In the genomic region with DNA sequence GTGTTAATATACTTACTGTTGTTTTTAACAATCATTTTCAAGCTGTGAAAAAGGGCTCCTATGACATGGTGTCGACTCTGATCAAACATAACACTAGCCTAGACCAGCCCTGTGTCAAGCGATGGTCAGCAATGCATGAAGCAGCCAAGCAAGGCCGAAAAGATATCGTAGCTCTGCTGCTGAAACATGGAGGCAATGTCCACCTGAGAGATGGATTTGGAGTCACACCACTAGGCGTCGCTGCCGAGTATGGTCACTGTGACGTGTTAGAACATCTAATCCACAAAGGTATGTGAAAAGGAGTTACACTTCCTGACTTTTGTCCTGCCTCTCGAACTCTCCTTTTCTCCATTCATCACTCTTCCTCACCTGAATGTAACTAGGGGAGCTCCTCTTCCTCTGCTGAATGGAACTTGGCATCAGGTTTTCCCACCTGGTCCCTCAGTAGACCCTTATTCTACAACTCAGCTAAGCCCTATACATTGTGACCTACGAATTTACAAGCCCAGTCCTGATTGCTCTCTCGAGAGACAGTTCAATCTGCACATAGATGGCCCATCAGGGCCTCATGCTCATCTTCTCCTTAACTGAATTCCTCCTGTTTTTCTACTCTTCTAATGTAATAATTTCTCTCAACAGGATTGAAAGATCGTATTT, we compare ENCODE assay signal across 8 cellular contexts. TPM values are rescaled to one million over a fixed set of nuclear protein-coding genes. Genes with fewer than 3 reads are reported as not detected.
DNase-seq lines count a peak whose midpoint lies in the region; ATAC-seq, FAIRE-seq and TF ChIP-seq lines count a peak whose summit lies in the region.

No MANE protein-coding gene starts in this region.

- no peak for TF ChIP-seq POLR2A in sigmoid colon (IDR thresholded peaks at IDR 0.05)

- TF ChIP-seq EP300 in sigmoid colon (IDR thresholded peaks at IDR 0.05), result no peak

- H3K27ac ChIP-seq in sigmoid colon, result no peak overlapping the region

- peak; percentile 97 for ATAC-seq in GM18870 (IDR thresholded peaks at IDR 0.05; ENCODE audit: unreplicated experiment)
- peak; percentile 72 for ATAC-seq in HG03060 (IDR thresholded peaks at IDR 0.05; ENCODE audit: low read depth, unreplicated experiment)

- H3K4me1 ChIP-seq in sigmoid colon, result no peaks in the 10 kb centered on the region

- no peak for DNase-seq in AG04449 (ENCODE audit: low read depth, low spot score)
- peak; percentile 55 for DNase-seq in RCC 7860 (ENCODE audit: low spot score)
- DNase-seq in activated naive CD4-positive, alpha-beta T cell treated with anti-CD3 and anti-CD28 coated beads, Interleukin-2, amount 50 U/mL, for 16 hours, result peak; percentile 55
- peak; percentile 52 for DNase-seq in kidney tubule cell (ENCODE audit: low spot score)
- peak; percentile 86 for DNase-seq in stimulated activated CD8-positive, alpha-beta memory T cell treated with anti-CD3 and anti-CD28 coated beads, Interleukin-4, amount 100 ng/mL, for 48 hours
- DNase-seq in sigmoid colon, result no peak

- H3K36me3 ChIP-seq in sigmoid colon, result no peaks in the 10 kb centered on the region

- H3K4me3 ChIP-seq in AG04449 (ENCODE audit: low read depth, low read length) (no peak overlapping the region), sigmoid colon (no peak overlapping the region)

- H3K9me3 ChIP-seq in sigmoid colon, result no peaks in the 10 kb centered on the region

- no peak for FAIRE-seq in RCC 7860 (lab: Jason Lieb, UNC)

- intact Hi-C loops in sigmoid colon (cut with DNase I), result no loop called here

- POLR2A ChIA-PET in AG04449 (lab: Yijun Ruan, JAX), result no interaction called here

- TF ChIP-seq CTCF in AG04449 (IDR thresholded peaks at IDR 0.05; ENCODE audit: insufficient read depth, low read length, missing control alignments) (peak; percentile 49), sigmoid colon (IDR thresholded peaks at IDR 0.05) (peak in 1 of 4 experiments; percentile 39)

- 67 to 85% methylated on average over 12 of the region's 12 CpGs for WGBS in sigmoid colon, 2 donors

- no peaks in the 10 kb centered on the region for H3K27me3 ChIP-seq in sigmoid colon

- CTCF ChIA-PET in AG04449 (lab: Yijun Ruan, JAX), result interaction anchor here (0.9 to 1.5 kb wide), 5 partner anchors 9 to 247 kb away, joined by 3 to 5 read pairs (median 4); no protein-coding TSS in a partner anchor

RNA-seq across cellular contexts. Expression of a gene that starts 23.0 kb away (rescaled TPM):
- not detected for total RNA-seq in sigmoid colon
- not detected for polyA plus RNA-seq in sigmoid colon

RNA-seq across cellular contexts. Expression of a gene that starts 31.0 kb away (rescaled TPM):
- not detected for total RNA-seq in sigmoid colon
- polyA plus RNA-seq in sigmoid colon, result under 1 TPM in 2 of 3 donors, not detected in 1; 0.03 to 0.46 TPM

Comparison
In these comparisons a context has a peak if more than half of its experiments do, and no peak if none do; other contexts are left out.
1. DNase-seq: peak in RCC 7860 (single experiment), activated naive CD4-positive, alpha-beta T cell treated with anti-CD3 and anti-CD28 coated beads, Interleukin-2, amount 50 U/mL, for 16 hours (single experiment), kidney tubule cell (single experiment) and stimulated activated CD8-positive, alpha-beta memory T cell treated with anti-CD3 and anti-CD28 coated beads, Interleukin-4, amount 100 ng/mL, for 48 hours (single experiment); none in AG04449 (single experiment) and sigmoid colon (single experiment).